ENCODE assay signal across 9 cellular contexts in the genomic region with DNA sequence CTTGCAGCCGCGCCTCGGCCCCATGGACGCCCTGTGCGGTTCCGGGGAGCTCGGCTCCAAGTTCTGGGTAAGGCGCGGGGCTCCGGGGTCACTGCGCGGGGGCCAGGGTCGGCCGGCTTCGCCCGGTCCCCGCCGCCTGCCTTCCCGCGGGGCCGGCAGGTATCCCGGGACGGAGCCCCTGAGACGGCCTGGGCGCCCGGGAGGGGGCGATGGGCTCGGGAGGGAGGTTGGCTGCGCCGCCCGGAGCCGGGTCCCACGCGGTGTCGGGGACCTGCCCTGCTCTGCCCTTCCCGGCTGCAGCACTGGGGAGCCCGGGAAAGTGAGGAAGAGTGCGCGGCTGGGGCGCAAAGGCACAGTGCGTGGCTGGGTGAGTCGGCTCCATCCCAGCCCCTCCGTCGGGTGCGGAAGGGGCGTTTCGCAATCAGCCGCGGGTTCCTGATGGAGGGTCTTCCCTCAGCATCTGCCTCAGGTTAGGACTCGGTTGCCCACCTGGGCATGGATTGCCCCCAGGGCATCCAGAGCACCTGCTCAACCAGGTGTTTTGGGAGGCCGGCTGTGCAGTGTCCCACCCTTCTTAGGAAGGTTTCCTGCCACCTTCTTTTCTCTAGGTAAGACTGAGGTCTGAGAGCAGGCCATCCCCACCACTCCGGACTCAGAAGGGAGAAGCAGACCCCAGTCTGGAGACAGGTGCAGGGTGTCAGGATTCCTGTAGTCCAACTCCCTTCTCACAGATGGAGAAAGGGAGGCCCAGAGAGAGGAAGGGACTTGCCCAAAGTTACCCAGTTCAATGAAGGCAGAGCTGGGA. TPM values are rescaled to one million over a fixed set of nuclear protein-coding genes. Genes with fewer than 3 reads are reported as not detected.
DNase-seq lines count a peak whose midpoint lies in the region; ATAC-seq and TF ChIP-seq lines count a peak whose summit lies in the region.
"Had no signal": no experiment of that assay in that cellular context is flagged by ENCODE, and none has a peak within 500 bp of the region (broad histone marks: within the 10 kb centered on the region; RNA-seq: fewer than 3 reads in every experiment).

No MANE protein-coding gene starts in this region.

- peak; percentile 91 for DNase-seq in H7
- DNase-seq in astrocyte of the cerebellum (ENCODE audit: low read depth): no peak
- no peak for DNase-seq in NK-92 (lab: John Stamatoyannopoulos, UW; ENCODE audit: unreplicated experiment)
- no peak for DNase-seq in NCI-H524 treated with DMSO at 0.1 percent for 48 hours (lab: John Stamatoyannopoulos, UW)
- DNase-seq: effector CD8-positive, alpha-beta T cell had no signal

- H3K36me3 ChIP-seq in H7 (replicated peaks; ENCODE audit: control insufficient read depth, insufficient read depth, low read length) (no peaks in the 10 kb centered on the region), iPS-18a (ENCODE audit: control insufficient read depth, low read depth, low read length) (no peaks in the 10 kb centered on the region)

- no peak for TF ChIP-seq CTCF in astrocyte of the cerebellum (IDR thresholded peaks at IDR 0.05; ENCODE audit: low read depth, low read length, missing control alignments)

- no peak for ATAC-seq in HG02623 (IDR thresholded peaks at IDR 0.05; ENCODE audit: unreplicated experiment)
- no peak for ATAC-seq in HG02852 (IDR thresholded peaks at IDR 0.05; ENCODE audit: unreplicated experiment)

- in situ Hi-C loops in astrocyte of the cerebellum (cut with HindIII; ENCODE audit: low sequenced_read_pairs): loop anchor here (5.0 kb wide), 1 partner anchor 43 kb away; no protein-coding TSS in a partner anchor

- no peaks in the 10 kb centered on the region for H3K4me1 ChIP-seq in iPS-18a (ENCODE audit: control insufficient read depth, low read depth, low read length)

- no peaks in the 10 kb centered on the region for H3K9me3 ChIP-seq in iPS-18a (ENCODE audit: control insufficient read depth, low read depth, low read length)

- no peak overlapping the region for H3K27ac ChIP-seq in iPS-18a (ENCODE audit: low read length)
- H3K27ac ChIP-seq in skin epidermis: peak overlapping the region in 20 of 21 experiments; percentile 1 to 84 (median 68)

- H3K4me3 ChIP-seq in H7 (ENCODE audit: insufficient read depth, low read depth, low read length) (peak overlapping the region; percentile 44), astrocyte of the cerebellum (ENCODE audit: low read depth, low read length) (peak overlapping the region; percentile 50), iPS-18a (ENCODE audit: low read length) (peak overlapping the region; percentile 35), skin epidermis (peak overlapping the region; percentile 25 to 65 (median 50))

- no peak overlapping the region for H3K9ac ChIP-seq in iPS-18a (ENCODE audit: low read length)

- H3K27me3 ChIP-seq in H7 (ENCODE audit: control insufficient read depth, insufficient read depth, low read length) (peaks cover 48% of the 10 kb centered on the region), iPS-18a (ENCODE audit: control insufficient read depth, insufficient read depth, low read length) (peaks cover 50% of the 10 kb centered on the region)

RNA-seq across cellular contexts. Expression of a gene that starts 0.4 kb away (rescaled TPM):
- 0.33 and 0.48 TPM in 2 replicates for total RNA-seq in H7 (2014; rRNA removed; shearing (Covaris generic))
